In the genomic region with DNA sequence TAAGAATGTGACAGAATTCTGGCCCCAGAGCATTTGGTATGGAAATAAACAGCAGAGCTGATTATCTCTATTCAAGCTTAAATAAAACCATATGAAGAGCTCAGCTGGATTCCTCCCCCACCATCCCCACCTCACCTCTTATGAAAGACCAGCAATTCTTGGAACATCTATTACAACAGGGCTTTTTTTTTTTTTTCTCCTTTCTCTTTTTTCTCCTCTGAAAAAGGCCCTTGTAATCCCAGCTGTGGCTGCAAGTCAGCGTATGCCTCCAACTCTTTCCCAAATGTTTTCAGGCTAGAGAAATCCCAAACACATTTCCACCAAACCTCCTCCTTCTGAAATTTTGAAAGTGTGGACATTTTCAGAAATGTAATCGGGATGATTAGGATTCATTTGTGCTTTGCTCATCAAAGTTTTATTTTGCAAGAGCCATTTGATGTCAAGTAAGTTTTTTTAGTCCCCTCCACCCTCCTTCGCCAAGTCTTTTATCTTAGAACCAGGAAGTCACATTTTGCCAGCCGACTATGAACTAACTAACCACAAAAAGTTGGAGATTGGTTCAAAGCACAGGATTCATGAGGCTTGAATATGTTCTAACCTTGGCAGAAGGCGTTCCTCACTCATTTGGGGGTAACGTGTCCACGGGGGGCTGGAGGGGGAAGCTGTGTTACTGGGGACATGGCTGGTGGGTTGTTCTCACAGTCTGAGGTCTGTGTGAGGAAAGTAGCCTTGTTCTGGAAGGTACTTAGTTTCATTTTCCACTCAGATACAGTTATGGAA, we compare ENCODE assay signal across 9 cellular contexts.
DNase-seq lines count a peak whose midpoint lies in the region; ATAC-seq and TF ChIP-seq lines count a peak whose summit lies in the region.
"Had no signal": no experiment of that assay in that cellular context is flagged by ENCODE, and none has a peak within 500 bp of the region (broad histone marks: within the 10 kb centered on the region; RNA-seq: fewer than 3 reads in every experiment).

No MANE protein-coding gene starts in this region.

- POLR2A ChIA-PET in naive thymus-derived CD8-positive, alpha-beta T cell (lab: Charles Lee): no interaction called here

- peaks cover 0 to 9% (median 0%) of the 10 kb centered on the region in 9 donors for H3K9me3 Mint-ChIP-seq in naive thymus-derived CD8-positive, alpha-beta T cell

- no peak for TF ChIP-seq CTCF in fibroblast of pulmonary artery (IDR thresholded peaks at IDR 0.05; ENCODE audit: low read length, missing control alignments)

- peaks cover 10 to 28% (median 12%) of the 10 kb centered on the region in 10 experiments; a peak in 19 of 20 replicates for H3K4me1 ChIP-seq in BLaER1 treated with 17β-estradiol and CSF1 and Interleukin-3, amounts not matched to agents 10 nM and 100 nM

- H3K27me3 ChIP-seq in BLaER1 treated with 17β-estradiol and CSF1 and Interleukin-3, amounts not matched to agents 10 nM and 100 nM: no peaks in the 10 kb centered on the region

- peaks cover 0 to 2% (median 0%) of the 10 kb centered on the region in 5 donors for H3K27me3 Mint-ChIP-seq in naive thymus-derived CD8-positive, alpha-beta T cell

- H3K4me2 ChIP-seq in BLaER1 treated with 17β-estradiol and CSF1 and Interleukin-3, amounts not matched to agents 10 nM and 100 nM: peak overlapping the region; percentile 40 to 86 (median 64)

- H3K4me1 Mint-ChIP-seq in naive thymus-derived CD8-positive, alpha-beta T cell: peaks cover 0 to 4% (median under 1%) of the 10 kb centered on the region in 4 donors

- H3K27ac Mint-ChIP-seq in naive thymus-derived CD8-positive, alpha-beta T cell: no peak overlapping the region

- DNase-seq in fibroblast of pulmonary artery (ENCODE audit: low read depth) (peak; percentile 88), pons (ENCODE audit: low spot score) (peak; percentile 40), NCI-H2196 treated with DMSO at 0.1 percent for 48 hours (lab: John Stamatoyannopoulos, UW; ENCODE audit: unreplicated experiment) (no peak)
- no peak for DNase-seq in naive thymus-derived CD8-positive, alpha-beta T cell
- DNase-seq in activated T-cell treated with anti-CD3 and anti-CD28 coated beads, Interleukin-2, amount 50 U/mL, for 1 hour: no peak
- DNase-seq: stimulated activated CD4-positive, alpha-beta T cell treated with anti-CD3 and anti-CD28 coated beads, Interleukin-4, amount 100 ng/mL, for 4 hours had no signal

- peak overlapping the region in 4 of 10 experiments; percentile 11 to 41 (median 31); a peak in 6 of 20 replicates for H3K4me3 ChIP-seq in BLaER1 treated with 17β-estradiol and CSF1 and Interleukin-3, amounts not matched to agents 10 nM and 100 nM
- H3K4me3 ChIP-seq in fibroblast of pulmonary artery (replicated peaks; ENCODE audit: low read depth, low read length): peak overlapping the region; percentile 31

- ATAC-seq in SK-N-SH treated with all-trans-retinoic acid at 6 μM for 48 hours (peak; percentile 79), HG02885 (IDR thresholded peaks at IDR 0.05; ENCODE audit: poor library complexity, unreplicated experiment) (no peak)
- no peak for ATAC-seq in naive thymus-derived CD8-positive, alpha-beta T cell

- no peak overlapping the region for H3K4me3 Mint-ChIP-seq in naive thymus-derived CD8-positive, alpha-beta T cell

- H3K9me3 ChIP-seq in BLaER1 treated with 17β-estradiol and CSF1 and Interleukin-3, amounts not matched to agents 10 nM and 100 nM (replicated peaks in 1 of 11): peaks cover 3 to 20% (median 7%) of the 10 kb centered on the region in 11 experiments; a peak in 10 of 22 replicates

- H3K9ac ChIP-seq in BLaER1 treated with 17β-estradiol and CSF1 and Interleukin-3, amounts not matched to agents 10 nM and 100 nM: peak overlapping the region in 10 of 11 experiments; percentile 35 to 75 (median 48); a peak in 12 of 22 replicates

- H4K20me1 ChIP-seq in BLaER1 treated with 17β-estradiol and CSF1 and Interleukin-3, amounts not matched to agents 10 nM and 100 nM: no peaks in the 10 kb centered on the region

- no peaks in the 10 kb centered on the region for H3K36me3 Mint-ChIP-seq in naive thymus-derived CD8-positive, alpha-beta T cell

- peak overlapping the region; percentile 46 to 86 (median 64); a peak in 21 of 22 replicates for H3K27ac ChIP-seq in BLaER1 treated with 17β-estradiol and CSF1 and Interleukin-3, amounts not matched to agents 10 nM and 100 nM

- no peaks in the 10 kb centered on the region for H3K36me3 ChIP-seq in BLaER1 treated with 17β-estradiol and CSF1 and Interleukin-3, amounts not matched to agents 10 nM and 100 nM

TF ChIP-seq in SK-N-SH treated with all-trans-retinoic acid at 6 μM for 48 hours, 23 proteins besides CTCF, POLR2A, EP300 and RAD21:
- TF ChIP-seq TOX (CRISPR knock-in tag; IDR thresholded peaks at IDR 0.05; ENCODE audit: borderline replicate concordance) (no peak), PPARA (CRISPR knock-in tag; IDR thresholded peaks at IDR 0.05; ENCODE audit: borderline replicate concordance) (no peak), GLIS3 (CRISPR knock-in tag; IDR thresholded peaks at IDR 0.05) (no peak), ZNF565 (CRISPR knock-in tag; conservative IDR thresholded peaks at IDR 0.05; ENCODE audit: low read depth) (no peak), ZNF70 (CRISPR knock-in tag; IDR thresholded peaks at IDR 0.05) (peak; percentile 89), OSR1 (CRISPR knock-in tag; IDR thresholded peaks at IDR 0.05) (no peak), TCF4 (CRISPR knock-in tag; IDR thresholded peaks at IDR 0.05; ENCODE audit: borderline replicate concordance) (peak; percentile 55), ISL1 (CRISPR knock-in tag; IDR thresholded peaks at IDR 0.05) (no peak)
- TF ChIP-seq, protein P1, sequence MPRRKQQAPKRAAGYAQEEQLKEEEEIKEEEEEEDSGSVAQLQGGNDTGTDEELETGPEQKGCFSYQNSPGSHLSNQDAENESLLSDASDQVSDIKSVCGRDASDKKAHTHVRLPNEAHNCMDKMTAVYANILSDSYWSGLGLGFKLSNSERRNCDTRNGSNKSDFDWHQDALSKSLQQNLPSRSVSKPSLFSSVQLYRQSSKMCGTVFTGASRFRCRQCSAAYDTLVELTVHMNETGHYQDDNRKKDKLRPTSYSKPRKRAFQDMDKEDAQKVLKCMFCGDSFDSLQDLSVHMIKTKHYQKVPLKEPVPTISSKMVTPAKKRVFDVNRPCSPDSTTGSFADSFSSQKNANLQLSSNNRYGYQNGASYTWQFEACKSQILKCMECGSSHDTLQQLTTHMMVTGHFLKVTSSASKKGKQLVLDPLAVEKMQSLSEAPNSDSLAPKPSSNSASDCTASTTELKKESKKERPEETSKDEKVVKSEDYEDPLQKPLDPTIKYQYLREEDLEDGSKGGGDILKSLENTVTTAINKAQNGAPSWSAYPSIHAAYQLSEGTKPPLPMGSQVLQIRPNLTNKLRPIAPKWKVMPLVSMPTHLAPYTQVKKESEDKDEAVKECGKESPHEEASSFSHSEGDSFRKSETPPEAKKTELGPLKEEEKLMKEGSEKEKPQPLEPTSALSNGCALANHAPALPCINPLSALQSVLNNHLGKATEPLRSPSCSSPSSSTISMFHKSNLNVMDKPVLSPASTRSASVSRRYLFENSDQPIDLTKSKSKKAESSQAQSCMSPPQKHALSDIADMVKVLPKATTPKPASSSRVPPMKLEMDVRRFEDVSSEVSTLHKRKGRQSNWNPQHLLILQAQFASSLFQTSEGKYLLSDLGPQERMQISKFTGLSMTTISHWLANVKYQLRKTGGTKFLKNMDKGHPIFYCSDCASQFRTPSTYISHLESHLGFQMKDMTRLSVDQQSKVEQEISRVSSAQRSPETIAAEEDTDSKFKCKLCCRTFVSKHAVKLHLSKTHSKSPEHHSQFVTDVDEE (CRISPR knock-in tag; IDR thresholded peaks at IDR 0.05): no peak

Comparison
In these comparisons a context has a peak if more than half of its experiments do, and no peak if none do; other contexts are left out.
1. DNase-seq: peak in fibroblast of pulmonary artery (single experiment) and pons (single experiment); none in naive thymus-derived CD8-positive, alpha-beta T cell (0 of 10), activated T-cell treated with anti-CD3 and anti-CD28 coated beads, Interleukin-2, amount 50 U/mL, for 1 hour (single experiment) and NCI-H2196 treated with DMSO at 0.1 percent for 48 hours (single experiment).